8 cellular contexts compared by ENCODE assay signal in the genomic region with DNA sequence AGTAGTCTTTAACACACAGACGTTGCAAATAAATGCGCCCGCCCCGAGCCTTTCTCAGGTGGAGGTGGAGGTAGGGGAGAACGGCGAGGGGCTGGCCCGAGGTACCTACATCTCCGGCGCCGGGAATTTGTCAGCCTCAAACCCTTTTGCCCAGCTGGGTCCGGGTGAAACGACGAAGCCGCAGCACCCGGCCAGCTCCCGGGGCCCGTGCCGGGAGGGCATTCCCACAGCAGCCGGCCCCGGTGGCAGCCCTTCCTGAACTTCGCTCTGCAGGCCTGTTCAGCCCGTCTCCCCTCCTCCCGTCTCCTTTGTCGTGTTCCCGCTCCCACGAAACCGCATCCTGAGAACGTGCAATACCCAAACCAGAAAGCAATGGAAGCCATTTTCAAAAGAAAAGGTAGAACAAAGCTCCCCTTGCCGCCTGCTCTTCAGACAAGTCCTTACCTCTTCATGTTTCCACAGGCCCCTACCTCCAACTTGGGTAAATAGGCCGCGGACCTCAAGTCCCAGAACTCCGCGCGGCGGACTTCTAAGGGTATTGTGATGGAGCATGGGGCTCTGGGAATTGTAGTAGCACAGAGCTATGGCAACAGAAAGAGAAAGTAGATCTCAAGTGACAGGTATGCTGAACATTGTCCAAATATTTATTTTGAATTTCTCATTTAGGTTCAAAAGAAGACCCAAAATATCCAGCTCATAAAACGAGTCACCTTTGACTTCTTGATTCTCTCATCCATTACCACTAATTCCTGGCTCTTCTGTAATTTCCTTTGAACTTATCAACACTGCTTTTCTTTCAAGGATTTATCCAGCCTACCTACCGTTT. TPM values are rescaled to one million over a fixed set of nuclear protein-coding genes. Genes with fewer than 3 reads are reported as not detected.
DNase-seq lines count a peak whose midpoint lies in the region; ATAC-seq and TF ChIP-seq lines count a peak whose summit lies in the region.

A gene (minus strand): TSS at position 501 of the 826 bp plus-strand sequence. CDS start 49 bp downstream, at position 452.

- peak within 1 kb of the TSS; percentile 95 for H3K27ac Mint-ChIP-seq in CD8-positive, alpha-beta T cell
- peak within 1 kb of the TSS; percentile 97 for H3K27ac Mint-ChIP-seq in endodermal cell

- no peak within 1 kb of the TSS for H2BK5ac ChIP-seq in mesenchymal stem cell (ENCODE audit: low read depth, low read length, poor library complexity, severe bottlenecking)

- peaks cover 7% of the 10 kb centered on the region for H3K36me3 ChIP-seq in CD8-positive, alpha-beta T cell (ENCODE audit: insufficient read depth, low read length)
- H3K36me3 ChIP-seq in endodermal cell (ENCODE audit: control insufficient read depth, insufficient read depth, low read length) (peaks cover 28% of the 10 kb centered on the region), mesenchymal stem cell (ENCODE audit: control insufficient read depth in 1 of 2, insufficient read depth in 2 of 2, low read depth in 1 of 2, low read length in 2 of 2) (peaks cover 2 to 29% of the 10 kb centered on the region in 2 experiments)

- H3K79me1 ChIP-seq in mesenchymal stem cell (replicated peaks; ENCODE audit: low read length, poor library complexity, severe bottlenecking), result peaks cover 2% of the 10 kb centered on the region

- H2AK5ac ChIP-seq in mesenchymal stem cell (ENCODE audit: low read length, severe bottlenecking), result no peak within 1 kb of the TSS

- H4K91ac ChIP-seq in mesenchymal stem cell (ENCODE audit: low read length), result no peak within 1 kb of the TSS

- peak within 1 kb of the TSS in 1 of 2 experiments; percentile 69 for H3K4ac ChIP-seq in mesenchymal stem cell (ENCODE audit: low read depth in 1 of 2, low read length in 2 of 2)

- no peaks in the 10 kb centered on the region for H3K27me3 ChIP-seq in CD8-positive, alpha-beta T cell (ENCODE audit: insufficient read depth, low read length)
- H3K27me3 ChIP-seq in endodermal cell (ENCODE audit: control insufficient read depth, insufficient read depth, low read length, poor library complexity, severe bottlenecking) (no peaks in the 10 kb centered on the region), mesenchymal stem cell (ENCODE audit: control insufficient read depth in 1 of 2, insufficient read depth in 1 of 2, low read length in 2 of 2) (no peaks in the 10 kb centered on the region)

- H3K4me1 ChIP-seq in CD8-positive, alpha-beta T cell (ENCODE audit: insufficient read depth, low read length), result peaks cover 11% of the 10 kb centered on the region
- H3K4me1 ChIP-seq in endodermal cell (ENCODE audit: control insufficient read depth, insufficient read depth, low read length) (no peaks in the 10 kb centered on the region), mesenchymal stem cell (ENCODE audit: control insufficient read depth, insufficient read depth, low read depth, low read length) (no peaks in the 10 kb centered on the region)

- H2AFZ ChIP-seq in mesenchymal stem cell (ENCODE audit: low read depth, low read length), result peak within 1 kb of the TSS; percentile 39

- H3K9ac ChIP-seq in endodermal cell (ENCODE audit: extremely low read depth, low read length, poor library complexity, severe bottlenecking) (peak within 1 kb of the TSS; percentile 73), mesenchymal stem cell (ENCODE audit: low read length) (peak within 1 kb of the TSS; percentile 87)

- intact Hi-C loops in CD8-positive, alpha-beta T cell (cut with DNase I, micrococcal nuclease), result loop anchor here (1.0 to 10.0 kb wide), 8 partner anchors 89 to 973 kb away; a partner anchor contains a TSS

- no peak within 1 kb of the TSS for H2BK12ac ChIP-seq in mesenchymal stem cell (ENCODE audit: low read length in 2 of 2)

- peak within 1 kb of the TSS; percentile 82 for H4K8ac ChIP-seq in mesenchymal stem cell (ENCODE audit: low read length)

- H3K36me3 Mint-ChIP-seq in CD8-positive, alpha-beta T cell, result peaks cover 35% of the 10 kb centered on the region
- peaks cover 27% of the 10 kb centered on the region for H3K36me3 Mint-ChIP-seq in endodermal cell (ENCODE audit: low read depth)

- TF ChIP-seq CTCF in CD8-positive, alpha-beta T cell (IDR thresholded peaks at IDR 0.05), result no peak
- no peak for TF ChIP-seq CTCF in endodermal cell (conservative IDR thresholded peaks at IDR 0.05)

- no peak within 1 kb of the TSS for H2BK15ac ChIP-seq in mesenchymal stem cell (ENCODE audit: low read depth, poor library complexity, severe bottlenecking)

- H3K14ac ChIP-seq in mesenchymal stem cell (ENCODE audit: low read length in 2 of 2), result no peak within 1 kb of the TSS

- POLR2A ChIA-PET in CD8-positive, alpha-beta T cell (lab: Charles Lee), result no interaction called here

- H3K4me3 Mint-ChIP-seq in CD8-positive, alpha-beta T cell, result peak within 1 kb of the TSS; percentile 95
- H3K4me3 Mint-ChIP-seq in endodermal cell, result peak within 1 kb of the TSS; percentile 91

- DNase-seq in CD8-positive, alpha-beta T cell, result peak; percentile 46 to 82 (median 67)
- DNase-seq in HS-5 (ENCODE audit: low read depth) (peak; percentile 35), NOMO-1 treated with dmso at 0.1 percent for 144 hours (lab: John Stamatoyannopoulos, UW; ENCODE audit: unreplicated experiment) (peak; percentile 39), endodermal cell (peak; percentile 87), mesenchymal stem cell (peak; percentile 72)
- DNase-seq in activated CD8-positive, alpha-beta memory T cell treated with anti-CD3 and anti-CD28 coated beads for 48 hours (ENCODE audit: low read depth in 2 of 3, low spot score in 2 of 3), result peak in 2 of 3 experiments; percentile 7 to 10
- DNase-seq in stimulated activated CD8-positive, alpha-beta memory T cell treated with anti-CD3 and anti-CD28 coated beads, Interleukin-12 subunit alpha, Interleukin-12 subunit beta, amount 100 ng/mL, for 4 hours (ENCODE audit: low read depth), result peak; percentile 26

- H3K4me1 Mint-ChIP-seq in CD8-positive, alpha-beta T cell (ENCODE audit: low read depth), result peaks cover 37% of the 10 kb centered on the region
- H3K4me1 Mint-ChIP-seq in endodermal cell, result no peaks in the 10 kb centered on the region

- peak; percentile 99 for ATAC-seq in CD8-positive, alpha-beta T cell
- peak; percentile 100 for ATAC-seq in GM21360 (IDR thresholded peaks at IDR 0.05; ENCODE audit: unreplicated experiment)

- H3K4me2 ChIP-seq in mesenchymal stem cell (ENCODE audit: low read length, poor library complexity, severe bottlenecking), result peak within 1 kb of the TSS; percentile 43

- no peaks in the 10 kb centered on the region for H3K27me3 Mint-ChIP-seq in CD8-positive, alpha-beta T cell (ENCODE audit: low read depth)
- H3K27me3 Mint-ChIP-seq in endodermal cell (ENCODE audit: insufficient read depth), result no peaks in the 10 kb centered on the region

- H3K4me3 ChIP-seq in CD8-positive, alpha-beta T cell (ENCODE audit: low read depth, low read length), result peak within 1 kb of the TSS; percentile 70
- H3K4me3 ChIP-seq in endodermal cell (ENCODE audit: low read length) (peak within 1 kb of the TSS; percentile 87), mesenchymal stem cell (ENCODE audit: insufficient read depth in 1 of 2, low read depth in 1 of 2, low read length in 2 of 2) (peak within 1 kb of the TSS; percentile 63 to 80)

- H3K27ac ChIP-seq in CD8-positive, alpha-beta T cell (ENCODE audit: low read depth, low read length), result peak within 1 kb of the TSS; percentile 49
- H3K27ac ChIP-seq in endodermal cell (ENCODE audit: low read depth, low read length) (peak within 1 kb of the TSS; percentile 72), mesenchymal stem cell (ENCODE audit: low read length, poor library complexity, severe bottlenecking) (no peak within 1 kb of the TSS)

- H3K9me3 Mint-ChIP-seq in CD8-positive, alpha-beta T cell, result no peaks in the 10 kb centered on the region
- H3K9me3 Mint-ChIP-seq in endodermal cell, result peaks cover 48% of the 10 kb centered on the region

- CTCF ChIA-PET in CD8-positive, alpha-beta T cell (lab: Charles Lee), result no interaction called here

- 3 to 38% methylated on average over 2 to 34 of the region's 37 CpGs for WGBS in endodermal cell (ENCODE audit: insufficient coverage in 1 of 2, insufficient read length in 1 of 2), 2 experiments
- 5% methylated on average over 13 of the region's 37 CpGs for WGBS in mesenchymal stem cell

- peak within 1 kb of the TSS in 1 of 2 experiments; percentile 83 for H3K18ac ChIP-seq in mesenchymal stem cell (ENCODE audit: low read depth in 1 of 2, low read length in 2 of 2)

- no peaks in the 10 kb centered on the region for H3K9me3 ChIP-seq in CD8-positive, alpha-beta T cell (ENCODE audit: low read length)
- no peaks in the 10 kb centered on the region for H3K9me3 ChIP-seq in endodermal cell (ENCODE audit: control insufficient read depth, low read length)
- H3K9me3 ChIP-seq in mesenchymal stem cell (ENCODE audit: control insufficient read depth, low read length), result no peaks in the 10 kb centered on the region

- H2BK120ac ChIP-seq in mesenchymal stem cell (ENCODE audit: low read depth, low read length), result no peak within 1 kb of the TSS

- no peak within 1 kb of the TSS for H3K23ac ChIP-seq in mesenchymal stem cell (ENCODE audit: low read length in 2 of 2)

RNA-seq across cellular contexts. Expression of the gene that starts here (rescaled TPM):
- total RNA-seq in CD8-positive, alpha-beta T cell, result 1 to 10 TPM; 6.9 to 7.8 TPM
- 10 to 100 TPM; 25.3 to 26.1 TPM for total RNA-seq in endodermal cell
- polyA plus RNA-seq in endodermal cell (2013, experiment 1 of 2), result 14.6 TPM
- 14.5 TPM for polyA plus RNA-seq in endodermal cell (2013, experiment 2 of 2)
- 9.5 TPM for polyA plus RNA-seq in mesenchymal stem cell (2013, experiment 1 of 2)
- 9.0 TPM for polyA plus RNA-seq in mesenchymal stem cell (2013, experiment 2 of 2)

Comparison
In these comparisons a context has a peak if more than half of its experiments do, and no peak if none do; other contexts are left out.
1. DNase-seq: peak in every context shown above with its lines; median percentile 87 in endodermal cell; 72 in mesenchymal stem cell; 67 in CD8-positive, alpha-beta T cell; 39 in NOMO-1 treated with dmso at 0.1 percent for 144 hours; 35 in HS-5; 26 in stimulated activated CD8-positive, alpha-beta memory T cell treated with anti-CD3 and anti-CD28 coated beads, Interleukin-12 subunit alpha, Interleukin-12 subunit beta, amount 100 ng/mL, for 4 hours; 8 in activated CD8-positive, alpha-beta memory T cell treated with anti-CD3 and anti-CD28 coated beads for 48 hours.